1 cellular context compared by ENCODE assay signal in the genomic region with DNA sequence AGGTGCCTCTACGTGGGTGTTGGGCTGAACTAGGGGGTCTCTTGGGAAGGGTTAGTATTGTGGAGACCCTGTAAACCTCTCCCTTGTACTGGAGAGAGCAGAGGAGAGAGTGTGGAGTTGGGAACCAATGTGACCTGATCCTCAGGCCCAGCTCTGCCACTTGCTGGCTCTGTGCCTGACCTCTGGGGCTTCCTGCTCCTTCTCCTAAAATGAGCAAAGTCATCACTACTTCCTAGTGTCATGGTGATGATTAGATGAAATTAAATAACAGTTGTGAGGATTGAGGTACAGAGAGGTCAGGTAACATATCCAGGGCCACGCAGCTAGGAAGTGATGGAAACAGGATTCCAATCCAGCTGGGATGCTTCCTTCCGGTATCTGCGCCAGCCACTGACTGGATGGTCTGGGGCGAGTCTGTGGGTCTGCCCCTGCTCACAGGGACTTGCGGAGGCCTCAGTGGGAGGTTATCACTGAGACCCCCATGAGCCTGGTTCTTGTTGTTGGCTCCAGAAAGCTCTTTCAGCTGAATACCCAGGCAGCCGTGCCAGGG.
TF ChIP-seq lines count a peak whose summit lies in the region.

No MANE protein-coding gene starts in this region.

TF ChIP-seq in IMR-90, 13 proteins besides CTCF, POLR2A, EP300 and RAD21:
- TF ChIP-seq NFE2L2 (IDR thresholded peaks at IDR 0.05; ENCODE audit: low read depth, low read length) (no peak), SMC3 (IDR thresholded peaks at IDR 0.05; ENCODE audit: low read depth, low read length) (no peak), MAFK (IDR thresholded peaks at IDR 0.05; ENCODE audit: low read depth, low read length) (no peak), CEBPB (IDR thresholded peaks at IDR 0.05; ENCODE audit: low read depth, low read length) (no peak), MAZ (IDR thresholded peaks at IDR 0.05; ENCODE audit: borderline replicate concordance, low read depth, low read length) (no peak), RFX5 (IDR thresholded peaks at IDR 0.05; ENCODE audit: low read depth, low read length) (no peak), FOS (IDR thresholded peaks at IDR 0.05; ENCODE audit: low read depth, low read length) (no peak), CHD1 (IDR thresholded peaks at IDR 0.05; ENCODE audit: low read depth, low read length) (no peak), BHLHE40 (IDR thresholded peaks at IDR 0.05; ENCODE audit: low read depth, low read length) (no peak), MXI1 (IDR thresholded peaks at IDR 0.05; ENCODE audit: borderline replicate concordance, low read depth, low read length) (no peak), RCOR1 (IDR thresholded peaks at IDR 0.05; ENCODE audit: insufficient replicate concordance, low read length) (no peak)
- TF ChIP-seq, protein P1, sequence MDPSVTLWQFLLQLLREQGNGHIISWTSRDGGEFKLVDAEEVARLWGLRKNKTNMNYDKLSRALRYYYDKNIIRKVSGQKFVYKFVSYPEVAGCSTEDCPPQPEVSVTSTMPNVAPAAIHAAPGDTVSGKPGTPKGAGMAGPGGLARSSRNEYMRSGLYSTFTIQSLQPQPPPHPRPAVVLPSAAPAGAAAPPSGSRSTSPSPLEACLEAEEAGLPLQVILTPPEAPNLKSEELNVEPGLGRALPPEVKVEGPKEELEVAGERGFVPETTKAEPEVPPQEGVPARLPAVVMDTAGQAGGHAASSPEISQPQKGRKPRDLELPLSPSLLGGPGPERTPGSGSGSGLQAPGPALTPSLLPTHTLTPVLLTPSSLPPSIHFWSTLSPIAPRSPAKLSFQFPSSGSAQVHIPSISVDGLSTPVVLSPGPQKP (IDR thresholded peaks at IDR 0.05; ENCODE audit: borderline replicate concordance, low read depth, low read length): no peak
- TF ChIP-seq, protein P2, sequence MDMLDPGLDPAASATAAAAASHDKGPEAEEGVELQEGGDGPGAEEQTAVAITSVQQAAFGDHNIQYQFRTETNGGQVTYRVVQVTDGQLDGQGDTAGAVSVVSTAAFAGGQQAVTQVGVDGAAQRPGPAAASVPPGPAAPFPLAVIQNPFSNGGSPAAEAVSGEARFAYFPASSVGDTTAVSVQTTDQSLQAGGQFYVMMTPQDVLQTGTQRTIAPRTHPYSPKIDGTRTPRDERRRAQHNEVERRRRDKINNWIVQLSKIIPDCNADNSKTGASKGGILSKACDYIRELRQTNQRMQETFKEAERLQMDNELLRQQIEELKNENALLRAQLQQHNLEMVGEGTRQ (IDR thresholded peaks at IDR 0.05; ENCODE audit: low read depth, low read length): no peak
